1 cellular context compared by ENCODE assay signal in genomic region chr21:41315726-41316125, GRCh38.
TF ChIP-seq lines count a peak whose summit lies in the region.

No MANE protein-coding gene starts in this region.

TF ChIP-seq in HepG2, 621 proteins besides CTCF, POLR2A, EP300 and RAD21:
- no peak for TF ChIP-seq IRF2 (CRISPR knock-in tag; IDR thresholded peaks at IDR 0.05)
- TF ChIP-seq THAP11 (CRISPR knock-in tag; IDR thresholded peaks at IDR 0.05): no peak
- no peak for TF ChIP-seq ZNF30 (CRISPR knock-in tag; IDR thresholded peaks at IDR 0.05)
- no peak for TF ChIP-seq ZZZ3 (CRISPR knock-in tag; IDR thresholded peaks at IDR 0.05; ENCODE audit: borderline replicate concordance)
- no peak for TF ChIP-seq POLR2AphosphoS2 (IDR thresholded peaks at IDR 0.05; ENCODE audit: low read depth, low read length)
- TF ChIP-seq ZNF556 (CRISPR knock-in tag; IDR thresholded peaks at IDR 0.05; ENCODE audit: borderline replicate concordance): no peak
